Comparison of ENCODE assay signal across 19 cellular contexts in the genomic region with DNA sequence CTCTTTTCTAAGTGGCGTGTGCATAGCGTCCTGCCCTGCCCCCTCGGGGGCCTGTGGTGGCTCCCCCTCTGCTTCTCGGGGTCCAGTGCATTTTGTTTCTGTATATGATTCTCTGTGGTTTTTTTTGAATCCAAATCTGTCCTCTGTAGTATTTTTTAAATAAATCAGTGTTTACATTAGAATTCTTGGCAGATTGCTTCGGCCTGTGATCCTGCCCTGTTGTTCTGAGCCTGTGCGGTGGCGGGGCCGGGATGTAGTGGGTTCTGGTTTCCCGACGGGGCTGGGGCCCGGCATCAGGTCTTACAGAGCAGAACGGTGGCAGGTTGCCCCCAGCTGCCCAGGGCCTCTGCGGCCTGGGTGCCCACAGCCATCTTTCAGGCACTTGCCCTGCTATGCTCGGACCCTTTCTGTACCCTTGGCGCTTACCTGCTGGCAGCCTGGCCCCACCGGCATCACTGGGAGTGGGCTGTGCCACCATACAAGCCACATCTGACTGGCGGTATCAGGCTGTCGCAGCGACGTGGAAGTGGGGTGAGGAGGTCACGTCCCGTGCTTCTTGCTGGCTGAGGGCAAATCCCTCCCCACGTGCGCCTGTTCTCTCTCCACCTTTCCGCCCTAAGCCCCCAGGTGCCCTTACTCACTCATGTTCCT. TPM values are rescaled to one million over a fixed set of nuclear protein-coding genes. Genes with fewer than 3 reads are reported as not detected.
DNase-seq lines count a peak whose midpoint lies in the region; ATAC-seq, FAIRE-seq and TF ChIP-seq lines count a peak whose summit lies in the region.
"Had no signal": no experiment of that assay in that cellular context is flagged by ENCODE, and none has a peak within 500 bp of the region (broad histone marks: within the 10 kb centered on the region; RNA-seq: fewer than 3 reads in every experiment).

No MANE protein-coding gene starts in this region.

- H3K27ac ChIP-seq in right cardiac atrium (ENCODE audit: low read length) (no peak overlapping the region), kidney (ENCODE audit: low read depth in 2 of 2, low read length in 2 of 2) (no peak overlapping the region), stomach smooth muscle (ENCODE audit: low read length) (peak overlapping the region; percentile 46)
- H3K27ac ChIP-seq: BLaER1 had no signal

- peaks cover 8% of the 10 kb centered on the region for H3K4me1 Mint-ChIP-seq in chondrocyte (ENCODE audit: low read depth)

- H3K4me3 ChIP-seq in right cardiac atrium (ENCODE audit: low read length) (no peak overlapping the region), kidney (ENCODE audit: low read length in 2 of 2) (no peak overlapping the region), stomach smooth muscle (ENCODE audit: low read length in 2 of 2) (no peak overlapping the region)
- H3K4me3 ChIP-seq: BLaER1, MG63 had no signal

- H3K9ac ChIP-seq in kidney (ENCODE audit: low read length in 2 of 2) (no peak overlapping the region), stomach smooth muscle (ENCODE audit: low read length in 2 of 2) (no peak overlapping the region)
- H3K9ac ChIP-seq: BLaER1 had no signal

- no peak overlapping the region for H3K4me3 Mint-ChIP-seq in chondrocyte (ENCODE audit: unreplicated experiment)
- H3K4me3 Mint-ChIP-seq: CD8-positive, alpha-beta T cell had no signal

- no peaks in the 10 kb centered on the region for H3K9me3 ChIP-seq in right cardiac atrium (ENCODE audit: control insufficient read depth, low read length)
- H3K9me3 ChIP-seq in kidney (ENCODE audit: control insufficient read depth in 1 of 2, low read length in 2 of 2) = no peaks in the 10 kb centered on the region
- no peaks in the 10 kb centered on the region for H3K9me3 ChIP-seq in stomach smooth muscle (ENCODE audit: control insufficient read depth in 2 of 2, low read length in 2 of 2)
- H3K9me3 ChIP-seq: BLaER1, MG63 had no signal

- no peaks in the 10 kb centered on the region for H3K9me3 Mint-ChIP-seq in chondrocyte (ENCODE audit: low read depth)
- H3K9me3 Mint-ChIP-seq: CD8-positive, alpha-beta T cell had no signal

- H3K4me1 ChIP-seq in right cardiac atrium (ENCODE audit: control insufficient read depth, insufficient read depth, low read length) (no peaks in the 10 kb centered on the region), kidney (ENCODE audit: control insufficient read depth in 1 of 2, insufficient read depth in 1 of 2, low read depth in 1 of 2, low read length in 2 of 2) (no peaks in the 10 kb centered on the region), stomach smooth muscle (ENCODE audit: control insufficient read depth, insufficient read depth, low read length) (peaks cover 35% of the 10 kb centered on the region)

- H3K36me3 ChIP-seq in kidney (ENCODE audit: control insufficient read depth in 1 of 2, insufficient read depth in 2 of 2, low read length in 2 of 2) (peaks cover 25 to 42% of the 10 kb centered on the region in 2 donors), stomach smooth muscle (ENCODE audit: control insufficient read depth in 2 of 2, insufficient read depth in 2 of 2, low read length in 2 of 2) (peaks cover 65 to 67% of the 10 kb centered on the region in 2 donors)

- WGBS in right cardiac atrium = 87% methylated on average over 25 of the region's 25 CpGs

- no peak for TF ChIP-seq CTCF in chondrocyte (IDR thresholded peaks at IDR 0.05)
- TF ChIP-seq CTCF in kidney (IDR thresholded peaks at IDR 0.05; ENCODE audit: borderline replicate concordance, extremely low read depth, insufficient read depth) = no peak

- H3K27me3 ChIP-seq in right cardiac atrium (ENCODE audit: control insufficient read depth, insufficient read depth) = no peaks in the 10 kb centered on the region
- no peaks in the 10 kb centered on the region for H3K27me3 ChIP-seq in stomach smooth muscle (ENCODE audit: control insufficient read depth in 1 of 2, insufficient read depth in 2 of 2, low read length in 2 of 2)
- H3K27me3 ChIP-seq: MG63 had no signal

- intact Hi-C loops in right cardiac atrium (cut with DNase I) (no loop called here), left cardiac atrium (cut with DNase I) (no loop called here), kidney (cut with DNase I) (no loop called here)

- H3K27ac Mint-ChIP-seq in chondrocyte (ENCODE audit: unreplicated experiment) = peak overlapping the region; percentile 22
- H3K27ac Mint-ChIP-seq: CD8-positive, alpha-beta T cell had no signal

- DNase-seq in right cardiac atrium (peak in 2 of 3 donors; percentile 32 to 50), left cardiac atrium (no peak), chondrocyte (ENCODE audit: low spot score) (no peak), kidney (peak; percentile 62), NCI-H1092 (lab: John Stamatoyannopoulos, UW) (no peak), MV-4-11 (lab: John Stamatoyannopoulos, UW) (no peak), KG1 (lab: John Stamatoyannopoulos, UW) (no peak)
- DNase-seq: CD8-positive, alpha-beta T cell; DMS79; Karpas-422; MG63; NCI-H1105; NCI-H1694; NCI-H2227 treated with DMSO at 0.1 percent for 48 hours; NCI-H524 treated with DMSO at 0.1 percent for 48 hours had no signal

- FAIRE-seq in kidney (lab: Jason Lieb, UNC) = no peak
- FAIRE-seq: D721Med had no signal

- no peaks in the 10 kb centered on the region for H3K27me3 Mint-ChIP-seq in chondrocyte (ENCODE audit: low read depth)

- peaks cover 28% of the 10 kb centered on the region for H3K36me3 Mint-ChIP-seq in chondrocyte (ENCODE audit: low read depth)

- ATAC-seq in right cardiac atrium = no peak
- no peak for ATAC-seq in left cardiac atrium
- ATAC-seq: CD8-positive, alpha-beta T cell had no signal

RNA-seq across cellular contexts. Expression of a gene that starts 9.0 kb away (rescaled TPM):
- total RNA-seq in right cardiac atrium = not detected
- 0.05 TPM for polyA plus RNA-seq in right cardiac atrium
- total RNA-seq in left cardiac atrium = not detected
- not detected in 3 replicates for total RNA-seq in chondrocyte
- not detected for total RNA-seq in kidney
- not detected for polyA plus RNA-seq in kidney (ENCODE audit: insufficient read depth, low read depth, low replicate concordance)
- total RNA-seq: A172; CD8-positive, alpha-beta T cell had no signal

RNA-seq across cellular contexts. Expression of a gene that starts 51.4 kb away (rescaled TPM):
- total RNA-seq in right cardiac atrium (1 to 10 TPM in 1 of 4 donors, under 1 TPM in 3; 0.20 to 2.2 (median 0.35) TPM), left cardiac atrium (1 to 10 TPM; 1.0 to 2.2 TPM), chondrocyte (6.8 to 81.5 TPM (median 8.3 TPM) in 3 replicates), kidney (0.25 TPM)
- polyA plus RNA-seq in right cardiac atrium (1.2 TPM), kidney (ENCODE audit: insufficient read depth, low read depth, low replicate concordance) (not detected)
- total RNA-seq: CD8-positive, alpha-beta T cell had no signal

RNA-seq across cellular contexts. Expression of a gene that starts 52.6 kb away (rescaled TPM):
- total RNA-seq in right cardiac atrium (10 to 100 TPM; 32.9 to 48.2 (median 41.9) TPM), left cardiac atrium (10 to 100 TPM; 40.8 to 55.4 TPM), chondrocyte (73.6 to 93.7 TPM (median 91.5 TPM) in 3 replicates), kidney (63.6 TPM)
- polyA plus RNA-seq in right cardiac atrium (21.7 TPM), kidney (ENCODE audit: insufficient read depth, low read depth, low replicate concordance) (15.0 TPM)

Comparison
In these comparisons a context has a peak if more than half of its experiments do, and no peak if none do; other contexts are left out.
1. DNase-seq: peak in right cardiac atrium (2 of 3) and kidney (single experiment); none in left cardiac atrium (single experiment), chondrocyte (single experiment), NCI-H1092 (single experiment), MV-4-11 (single experiment) and KG1 (single experiment).